ENCODE assay signal across 1 cellular context in the genomic region with DNA sequence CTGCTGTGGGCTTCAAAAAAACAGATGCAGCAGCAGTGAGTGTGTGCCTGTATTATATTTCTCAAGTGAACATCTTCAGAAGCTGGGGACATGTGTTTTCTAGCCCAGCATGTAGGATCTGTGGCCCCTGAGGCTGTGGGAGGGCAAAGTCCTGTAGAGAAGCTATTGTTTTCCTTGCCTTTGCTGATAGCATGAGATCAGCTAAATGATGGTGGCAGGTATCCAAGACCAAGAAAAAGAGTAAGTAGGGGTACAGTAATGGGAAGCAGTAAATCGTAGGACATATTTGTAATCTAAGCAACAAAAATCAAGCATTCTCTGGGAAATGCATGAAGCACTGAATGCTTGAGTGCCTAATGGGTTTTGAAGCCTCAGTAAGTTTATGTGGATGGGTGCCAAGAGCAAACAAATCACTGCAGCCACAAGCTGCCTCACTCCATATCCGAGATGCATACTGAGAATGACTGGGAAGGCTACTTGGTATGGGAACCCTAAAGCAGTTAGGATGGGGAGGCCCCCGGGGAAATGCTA.
TF ChIP-seq lines count a peak whose summit lies in the region.

No MANE protein-coding gene starts in this region.

TF ChIP-seq in IMR-90, 13 proteins besides CTCF, POLR2A, EP300 and RAD21 (continued from another document):
- no peak for TF ChIP-seq RFX5 (IDR thresholded peaks at IDR 0.05; ENCODE audit: low read depth, low read length)
- no peak for TF ChIP-seq CEBPB (IDR thresholded peaks at IDR 0.05; ENCODE audit: low read depth, low read length)
- no peak for TF ChIP-seq NFE2L2 (IDR thresholded peaks at IDR 0.05; ENCODE audit: low read depth, low read length)
- TF ChIP-seq CHD1 (IDR thresholded peaks at IDR 0.05; ENCODE audit: low read depth, low read length): no peak
- no peak for TF ChIP-seq BHLHE40 (IDR thresholded peaks at IDR 0.05; ENCODE audit: low read depth, low read length)
- TF ChIP-seq, protein P1, sequence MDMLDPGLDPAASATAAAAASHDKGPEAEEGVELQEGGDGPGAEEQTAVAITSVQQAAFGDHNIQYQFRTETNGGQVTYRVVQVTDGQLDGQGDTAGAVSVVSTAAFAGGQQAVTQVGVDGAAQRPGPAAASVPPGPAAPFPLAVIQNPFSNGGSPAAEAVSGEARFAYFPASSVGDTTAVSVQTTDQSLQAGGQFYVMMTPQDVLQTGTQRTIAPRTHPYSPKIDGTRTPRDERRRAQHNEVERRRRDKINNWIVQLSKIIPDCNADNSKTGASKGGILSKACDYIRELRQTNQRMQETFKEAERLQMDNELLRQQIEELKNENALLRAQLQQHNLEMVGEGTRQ (IDR thresholded peaks at IDR 0.05; ENCODE audit: low read depth, low read length): no peak
- TF ChIP-seq MXI1 (IDR thresholded peaks at IDR 0.05; ENCODE audit: borderline replicate concordance, low read depth, low read length): no peak
- no peak for TF ChIP-seq MAZ (IDR thresholded peaks at IDR 0.05; ENCODE audit: borderline replicate concordance, low read depth, low read length)
